8 cellular contexts compared by ENCODE assay signal in the genomic region with DNA sequence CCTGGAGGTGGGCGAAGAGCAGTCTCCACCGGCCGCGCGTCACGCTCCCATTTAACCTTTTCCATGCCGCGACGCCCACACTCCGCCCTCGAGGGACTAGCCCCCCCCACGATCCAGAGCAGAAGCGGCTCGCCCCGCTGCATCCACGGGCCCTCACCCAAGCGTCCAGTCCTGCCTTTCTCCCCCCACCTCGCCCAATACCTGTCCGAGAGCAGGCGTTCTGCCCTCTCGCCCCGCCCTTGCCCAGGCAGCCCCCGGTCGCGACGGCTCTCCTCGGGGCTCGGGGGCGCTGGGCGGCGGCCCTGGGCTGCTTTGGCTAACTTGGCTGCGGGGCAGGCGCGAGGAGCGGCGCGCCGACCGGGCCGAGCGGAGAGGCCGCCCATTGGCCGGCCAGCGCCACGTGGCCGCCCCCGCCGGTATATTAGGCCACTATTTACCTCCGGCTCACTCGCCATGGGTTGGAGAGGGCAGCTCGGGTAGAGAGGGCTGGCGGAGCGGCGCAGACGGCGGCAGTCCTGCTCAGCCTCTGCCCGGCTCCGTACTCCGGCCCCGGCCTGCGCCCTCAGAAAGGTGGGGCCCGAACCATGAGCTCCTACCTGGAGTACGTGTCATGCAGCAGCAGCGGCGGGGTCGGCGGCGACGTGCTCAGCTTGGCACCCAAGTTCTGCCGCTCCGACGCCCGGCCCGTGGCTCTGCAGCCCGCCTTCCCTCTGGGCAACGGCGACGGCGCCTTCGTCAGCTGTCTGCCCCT. TPM values are rescaled to one million over a fixed set of nuclear protein-coding genes. Genes with fewer than 3 reads are reported as not detected.
DNase-seq lines count a peak whose midpoint lies in the region; FAIRE-seq and TF ChIP-seq lines count a peak whose summit lies in the region.

A gene (plus strand): TSS at position 451 of the 751 bp plus-strand sequence. CDS start 134 bp downstream, at position 585.

- no peak for TF ChIP-seq CTCF in CD14-positive monocyte (IDR thresholded peaks at IDR 0.05)
- TF ChIP-seq CTCF in tibial artery (IDR thresholded peaks at IDR 0.05): no peak

- H3K4me1 ChIP-seq in tibial artery: peaks cover 4 to 32% (median 22%) of the 10 kb centered on the region in 4 donors

- H3K27me3 ChIP-seq in H7 (ENCODE audit: control insufficient read depth, insufficient read depth, low read length): peaks cover 89% of the 10 kb centered on the region
- H3K27me3 ChIP-seq in tibial artery: peaks cover 0 to 57% of the 10 kb centered on the region in 2 donors

- H3K4me3 ChIP-seq in H7 (ENCODE audit: insufficient read depth, low read depth, low read length) (peak within 1 kb of the TSS; percentile 37), tibial artery (peak within 1 kb of the TSS; percentile 50 to 66)

- peak within 1 kb of the TSS; percentile 81 to 93 for H3K4me3 Mint-ChIP-seq in CD14-positive monocyte

- intact Hi-C loops in CD14-positive monocyte (cut with micrococcal nuclease) (no loop called here), tibial artery (cut with DNase I; ENCODE audit: low total_unique reads) (no loop called here)

- H3K36me3 Mint-ChIP-seq in CD14-positive monocyte: peaks cover 6% of the 10 kb centered on the region in 2 donors

- H3K36me3 ChIP-seq in H7 (replicated peaks; ENCODE audit: control insufficient read depth, insufficient read depth, low read length) (no peaks in the 10 kb centered on the region), tibial artery (no peaks in the 10 kb centered on the region)

- H3K27me3 Mint-ChIP-seq in CD14-positive monocyte (ENCODE audit: low read depth in 3 of 3): peaks cover 88 to 97% (median 90%) of the 10 kb centered on the region in 3 donors

- peaks cover 0 to 28% (median 21%) of the 10 kb centered on the region in 7 donors for H3K9me3 Mint-ChIP-seq in CD14-positive monocyte

- H3K27ac Mint-ChIP-seq in CD14-positive monocyte: no peak within 1 kb of the TSS

- peaks cover 20% of the 10 kb centered on the region for H3K4me1 Mint-ChIP-seq in CD14-positive monocyte

- no peak for FAIRE-seq in RCC 7860 (lab: Jason Lieb, UNC)

- no peaks in the 10 kb centered on the region for H3K9me3 ChIP-seq in tibial artery

- DNase-seq in CD14-positive monocyte (ENCODE audit: low spot score): no peak
- peak; percentile 95 for DNase-seq in H7
- DNase-seq in RCC 7860 (ENCODE audit: low spot score): peak; percentile 54
- DNase-seq in ecto neural progenitor cell (ENCODE audit: low spot score): peak; percentile 61
- DNase-seq in medulla oblongata (ENCODE audit: extremely low spot score): peak; percentile 84
- no peak for DNase-seq in tibial artery
- no peak for DNase-seq in activated gamma-delta T cell treated with Interleukin-2 at 50 U/mL for 16 hours
- no peak for DNase-seq in HUDEP-2 (lab: John Stamatoyannopoulos, UW; ENCODE audit: unreplicated experiment in 76 of 76)

- no peak within 1 kb of the TSS for H3K27ac ChIP-seq in tibial artery

RNA-seq across cellular contexts. Expression of the gene that starts here (rescaled TPM):
- polyA plus RNA-seq in CD14-positive monocyte: not detected
- total RNA-seq in H7 (2014; rRNA removed; shearing (Covaris generic)): not detected in 2 replicates

Comparison
In these comparisons a context has a peak if more than half of its experiments do, and no peak if none do; other contexts are left out.
1. Peak in DNase-seq and H3K4me3 ChIP-seq in H7; RNA of the gene not detected or under 1 TPM.
2. DNase-seq: peak in RCC 7860 (single experiment), ecto neural progenitor cell (single experiment) and medulla oblongata (single experiment); none in CD14-positive monocyte (single experiment), tibial artery (0 of 2), activated gamma-delta T cell treated with Interleukin-2 at 50 U/mL for 16 hours (single experiment) and HUDEP-2 (0 of 76).